8 cellular contexts compared by ENCODE assay signal in genomic region chr3:114270019-114270418, GRCh38. TPM values are rescaled to one million over a fixed set of nuclear protein-coding genes. Genes with fewer than 3 reads are reported as not detected.
"Had no signal": no experiment of that assay in that cellular context is flagged by ENCODE, and none has a peak within 500 bp of the region (broad histone marks: within the 10 kb centered on the region; RNA-seq: fewer than 3 reads in every experiment).

No MANE protein-coding gene starts in this region.

- H3K27me3 Mint-ChIP-seq: IgD-negative memory B cell had no signal

- H3K4me3 Mint-ChIP-seq: IgD-negative memory B cell had no signal

- H3K4me1 Mint-ChIP-seq: IgD-negative memory B cell had no signal

- ATAC-seq: HepG2, K562 had no signal

- H3K27ac Mint-ChIP-seq: IgD-negative memory B cell had no signal

- DNase-seq: IMR-90, KBM-7, KG1 had no signal

RNA-seq across cellular contexts. Expression of gene TIGIT, which starts 23.8 kb away (rescaled TPM):
- total RNA-seq: HepG2, HT-29, HT1080, IMR-90 had no signal
- polyA plus RNA-seq: HepG2, IMR-90, K562 had no signal

RNA-seq across cellular contexts. Expression of gene ZNF80, which starts 32.6 kb away (rescaled TPM):
- total RNA-seq: HepG2, HT-29, HT1080, IMR-90 had no signal
- polyA plus RNA-seq: HepG2, IgD-negative memory B cell, IMR-90 had no signal
